In genomic region chr3:171342200-171342599, GRCh38 we compare ENCODE assay signal across 31 cellular contexts.
"Had no signal": no experiment of that assay in that cellular context is flagged by ENCODE, and none has a peak within 500 bp of the region (broad histone marks: within the 10 kb centered on the region; RNA-seq: fewer than 3 reads in every experiment).

No MANE protein-coding gene starts in this region.

- H3K4me1 Mint-ChIP-seq: activated B cell treated with CpG ODN at 0.5 μM for 24 hours; activated naive CD4-positive, alpha-beta T cell treated with anti-CD3 and anti-CD28 coated beads, Interleukin-2, amount 10 ng/mL, durations not matched to agents 7 days and 5 days had no signal

- H3K27ac Mint-ChIP-seq: activated B cell treated with CpG ODN at 0.5 μM for 24 hours; activated CD4-positive, alpha-beta memory T cell treated with anti-CD3 and anti-CD28 coated beads, Interleukin-2, amount 10 ng/mL, durations not matched to agents 7 days and 5 days; activated CD4-positive, alpha-beta T cell treated with anti-CD3 and anti-CD28 coated beads, Interleukin-2, amount 10 ng/mL, durations not matched to agents 24 days and 14 days; activated CD8-positive, alpha-beta memory T cell treated with anti-CD3 and anti-CD28 coated beads, Interleukin-2, amount 10 ng/mL, durations not matched to agents 7 days and 5 days; activated CD8-positive, alpha-beta T cell treated with anti-CD3 and anti-CD28 coated beads, Interleukin-2, amount 10 ng/mL, durations not matched to agents 7 days and 5 days; activated naive CD4-positive, alpha-beta T cell treated with anti-CD3 and anti-CD28 coated beads, Interleukin-2, amount 10 ng/mL, durations not matched to agents 7 days and 5 days; activated naive CD8-positive, alpha-beta T cell; activated naive CD8-positive, alpha-beta T cell treated with anti-CD3 and anti-CD28 coated beads, Interleukin-2, amount 10 ng/mL, durations not matched to agents 7 days and 5 days; activated naive CD8-positive, alpha-beta T cell treated with anti-CD3 and anti-CD28 coated beads, Interleukin-2, amount 50 U/mL, for 24 hours; activated T-helper 2 cell treated with anti-CD3 and anti-CD28 coated beads, Interferon-gamma antibody, Interleukin-2, Interleukin-4, amounts not matched to agents 10 μg/mL and 5 μg/mL and 100 μg/mL, durations not matched to agents 14 hours and 24 hours and 36 hours; T-helper 1 cell treated with Interleukin-12 subunit alpha and Interleukin-12 subunit beta and Interleukin-4 antibody, amounts not matched to agents 30 μg/mL and 1 μg/mL, for 36 hours had no signal

- H3K27me3 Mint-ChIP-seq: activated B cell treated with CpG ODN at 0.5 μM for 24 hours; activated CD4-positive, alpha-beta memory T cell treated with anti-CD3 and anti-CD28 coated beads, Interleukin-2, amount 10 ng/mL, durations not matched to agents 7 days and 5 days; activated CD4-positive, alpha-beta T cell treated with anti-CD3 and anti-CD28 coated beads, Interleukin-2, amount 10 ng/mL, durations not matched to agents 24 days and 14 days; activated CD8-positive, alpha-beta memory T cell treated with anti-CD3 and anti-CD28 coated beads, Interleukin-2, amount 10 ng/mL, durations not matched to agents 7 days and 5 days; activated naive CD4-positive, alpha-beta T cell treated with anti-CD3 and anti-CD28 coated beads, Interleukin-2, amount 10 ng/mL, durations not matched to agents 7 days and 5 days; activated naive CD8-positive, alpha-beta T cell; activated naive CD8-positive, alpha-beta T cell treated with anti-CD3 and anti-CD28 coated beads, Interleukin-2, amount 10 ng/mL, durations not matched to agents 7 days and 5 days; activated naive CD8-positive, alpha-beta T cell treated with anti-CD3 and anti-CD28 coated beads, Interleukin-2, amount 50 U/mL, for 24 hours; activated T-cell treated with anti-CD3 and anti-CD28 coated beads, Interleukin-2, amount 50 U/mL, for 24 hours had no signal

- H3K4me3 Mint-ChIP-seq: activated B cell treated with CpG ODN at 0.5 μM for 24 hours; activated CD4-positive, alpha-beta memory T cell treated with anti-CD3 and anti-CD28 coated beads, Interleukin-2, amount 10 ng/mL, durations not matched to agents 7 days and 5 days; activated CD4-positive, alpha-beta T cell treated with anti-CD3 and anti-CD28 coated beads, Interleukin-2, amount 10 ng/mL, durations not matched to agents 24 days and 14 days; activated CD8-positive, alpha-beta memory T cell treated with anti-CD3 and anti-CD28 coated beads, Interleukin-2, amount 10 ng/mL, durations not matched to agents 7 days and 5 days; activated CD8-positive, alpha-beta T cell treated with anti-CD3 and anti-CD28 coated beads, Interleukin-2, amount 10 ng/mL, durations not matched to agents 7 days and 5 days; activated naive CD4-positive, alpha-beta T cell treated with anti-CD3 and anti-CD28 coated beads, Interleukin-2, amount 10 ng/mL, durations not matched to agents 7 days and 5 days; activated naive CD8-positive, alpha-beta T cell; activated naive CD8-positive, alpha-beta T cell treated with anti-CD3 and anti-CD28 coated beads, Interleukin-2, amount 10 ng/mL, durations not matched to agents 7 days and 5 days; activated naive CD8-positive, alpha-beta T cell treated with anti-CD3 and anti-CD28 coated beads, Interleukin-2, amount 50 U/mL, for 24 hours; activated T-cell treated with anti-CD3 and anti-CD28 coated beads, Interleukin-2, amount 50 U/mL, for 24 hours; T-helper 1 cell treated with Interleukin-12 subunit alpha and Interleukin-12 subunit beta and Interleukin-4 antibody, amounts not matched to agents 30 μg/mL and 1 μg/mL, for 36 hours had no signal

- ATAC-seq: activated CD8-positive, alpha-beta memory T cell treated with anti-CD3 and anti-CD28 coated beads, Interleukin-2, amount 10 ng/mL, durations not matched to agents 7 days and 5 days; activated CD8-positive, alpha-beta T cell treated with anti-CD3 and anti-CD28 coated beads, Interleukin-2, amount 10 ng/mL, durations not matched to agents 7 days and 5 days; activated naive CD8-positive, alpha-beta T cell treated with anti-CD3 and anti-CD28 coated beads, Interleukin-2, amount 50 U/mL, for 24 hours; body of pancreas had no signal

- DNase-seq: activated B cell treated with CpG ODN at 0.5 μM for 24 hours; activated CD4-positive, alpha-beta memory T cell treated with anti-CD3 and anti-CD28 coated beads, Interleukin-2, amount 10 ng/mL, durations not matched to agents 7 days and 5 days; activated CD4-positive, alpha-beta T cell treated with anti-CD3 and anti-CD28 coated beads for 4 hours; activated CD4-positive, alpha-beta T cell treated with anti-CD3 and anti-CD28 coated beads, Interleukin-2, amount 10 ng/mL, durations not matched to agents 24 days and 14 days; activated CD4-positive, alpha-beta T cell treated with anti-CD3 and anti-CD28 coated beads, Interleukin-2, amount 50 U/mL, for 48 hours; activated CD4-positive, CD25-positive, alpha-beta regulatory T cell treated with anti-CD3 and anti-CD28 coated beads, Interleukin-2, amount 50 U/mL, for 72 hours; activated CD8-positive, alpha-beta memory T cell treated with anti-CD3 and anti-CD28 coated beads for 24 hours; activated CD8-positive, alpha-beta memory T cell treated with anti-CD3 and anti-CD28 coated beads, Interleukin-2, amount 10 ng/mL, durations not matched to agents 7 days and 5 days; activated CD8-positive, alpha-beta memory T cell treated with anti-CD3 and anti-CD28 coated beads, Interleukin-2, amount 50 U/mL, for 48 hours; activated CD8-positive, alpha-beta T cell treated with anti-CD3 and anti-CD28 coated beads, Interleukin-2, amount 10 ng/mL, durations not matched to agents 7 days and 5 days; activated effector memory CD4-positive, alpha-beta T cell treated with Interleukin-2 at 50 U/mL for 16 hours; activated gamma-delta T cell; activated naive CD4-positive, alpha-beta T cell treated with anti-CD3 and anti-CD28 coated beads, Interleukin-2, amount 10 ng/mL, durations not matched to agents 7 days and 5 days; activated naive CD4-positive, alpha-beta T cell treated with Interleukin-2 at 50 U/mL for 16 hours; activated naive CD8-positive, alpha-beta T cell treated with anti-CD3 and anti-CD28 coated beads, Interleukin-2, amount 10 ng/mL, durations not matched to agents 7 days and 5 days; activated naive CD8-positive, alpha-beta T cell treated with anti-CD3 and anti-CD28 coated beads, Interleukin-2, amount 50 U/mL, for 24 hours; activated T-cell treated with anti-CD3 and anti-CD28 coated beads, Interleukin-2, amount 50 U/mL, for 24 hours; activated T-cell treated with anti-CD3 and anti-CD28 coated beads, Interleukin-2, amount 50 U/mL, for 48 hours; amniotic stem cell; aorta; body of pancreas; brain microvascular endothelial cell; central memory CD4-positive, alpha-beta T cell; T-helper 1 cell; T-helper 9 cell had no signal

- H3K9me3 Mint-ChIP-seq: activated B cell treated with CpG ODN at 0.5 μM for 24 hours had no signal

- FAIRE-seq: astrocyte, colon, TTC549 had no signal
